In the genomic region with DNA sequence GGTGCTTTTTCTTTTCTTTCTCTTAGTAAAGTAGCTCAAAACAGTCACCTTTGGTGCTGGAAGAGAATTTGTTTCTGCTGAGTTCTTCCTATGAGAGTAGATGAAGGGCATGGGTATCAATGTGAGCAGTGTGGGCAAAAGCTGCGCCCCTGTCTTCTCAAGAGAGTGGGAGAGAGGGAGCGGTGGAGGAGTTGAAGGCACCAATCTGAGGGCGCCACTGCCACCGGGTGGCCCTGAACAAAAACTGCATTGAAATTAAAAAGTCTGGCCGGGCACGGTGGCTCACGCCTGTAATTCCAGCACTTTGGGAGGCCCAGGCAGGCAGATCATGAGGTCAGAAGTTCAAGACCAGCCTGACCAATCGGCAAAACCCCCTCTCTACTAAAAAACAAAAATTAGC, we compare ENCODE assay signal across 3 cellular contexts.
TF ChIP-seq lines count a peak whose summit lies in the region.

No MANE protein-coding gene starts in this region.

TF ChIP-seq in IMR-90, 13 proteins besides CTCF, POLR2A, EP300 and RAD21:
- TF ChIP-seq RCOR1 (IDR thresholded peaks at IDR 0.05; ENCODE audit: insufficient replicate concordance, low read length) (no peak), NFE2L2 (IDR thresholded peaks at IDR 0.05; ENCODE audit: low read depth, low read length) (no peak), USF2 (IDR thresholded peaks at IDR 0.05; ENCODE audit: low read depth, low read length) (no peak), CHD1 (IDR thresholded peaks at IDR 0.05; ENCODE audit: low read depth, low read length) (no peak), SMC3 (IDR thresholded peaks at IDR 0.05; ENCODE audit: low read depth, low read length) (peak; percentile 36; the same call in 1 of the 2 replicates)

TF ChIP-seq in K562, 482 proteins besides CTCF, POLR2A, EP300 and RAD21:
- TF ChIP-seq POLR2G (IDR thresholded peaks at IDR 0.05; ENCODE audit: low read depth, low read length) (0 out of 2 replicates have a peak, but pooled peaks have one; percentile 1), SIN3A (IDR thresholded peaks at IDR 0.05; ENCODE audit: borderline replicate concordance in 2 of 2, control insufficient read depth in 1 of 2, low read depth in 2 of 2, low read length in 2 of 2) (no peak), PURB (CRISPR knock-in tag; IDR thresholded peaks at IDR 0.05; ENCODE audit: low read depth) (no peak)

TF ChIP-seq in neural cell, 6 proteins besides CTCF, POLR2A, EP300 and RAD21:
- TF ChIP-seq SMC3 (conservative IDR thresholded peaks at IDR 0.05; ENCODE audit: poor library complexity), result peak; percentile 37
- TF ChIP-seq MXI1 (conservative IDR thresholded peaks at IDR 0.05; ENCODE audit: poor library complexity, severe bottlenecking), result no peak
